In genomic region chr11:88016392-88017020, GRCh38 we compare ENCODE assay signal across 8 cellular contexts.
DNase-seq lines count a peak whose midpoint lies in the region; ATAC-seq and TF ChIP-seq lines count a peak whose summit lies in the region.

No MANE protein-coding gene starts in this region.

- H3K9me3 Mint-ChIP-seq in activated B cell treated with CpG ODN at 0.5 μM for 24 hours = no peaks in the 10 kb centered on the region

- DNase-seq in Ammon's horn (ENCODE audit: low spot score) (peak; percentile 79), NCI-H345 (lab: John Stamatoyannopoulos, UW) (peak; percentile 72), activated B cell treated with CpG ODN at 0.5 μM for 24 hours (no peak), dermis blood vessel endothelial cell (peak; percentile 90), lung microvascular endothelial cell (ENCODE audit: low read depth in 2 of 2) (peak; percentile 88)
- DNase-seq in stimulated activated CD8-positive, alpha-beta memory T cell treated with anti-CD3 and anti-CD28 coated beads, Interleukin-2, amount 100 ng/mL, for 48 hours (ENCODE audit: low read depth in 2 of 2) = peak; percentile 14 to 17

- H3K36me3 Mint-ChIP-seq in activated B cell treated with CpG ODN at 0.5 μM for 24 hours (ENCODE audit: low read depth) = no peaks in the 10 kb centered on the region

- H3K27ac Mint-ChIP-seq in activated B cell treated with CpG ODN at 0.5 μM for 24 hours = no peak overlapping the region

- no peaks in the 10 kb centered on the region for H3K27me3 Mint-ChIP-seq in activated B cell treated with CpG ODN at 0.5 μM for 24 hours

- H3K4me1 Mint-ChIP-seq in activated B cell treated with CpG ODN at 0.5 μM for 24 hours = no peaks in the 10 kb centered on the region

- CTCF ChIA-PET in activated B cell treated with CpG ODN at 0.5 μM for 24 hours (lab: Charles Lee) = interaction anchor here (1.0 to 4.5 kb wide), 10 partner anchors 8 to 543 kb away, joined by 3 to 47 read pairs (median 4); no protein-coding TSS in a partner anchor

- peak; percentile 93 for ATAC-seq in GM18907 (IDR thresholded peaks at IDR 0.05; ENCODE audit: unreplicated experiment)
- peak; percentile 92 for ATAC-seq in HG03280 (IDR thresholded peaks at IDR 0.05; ENCODE audit: unreplicated experiment)
- ATAC-seq in activated B cell treated with CpG ODN at 0.5 μM for 24 hours (ENCODE audit: low read depth) = peak; percentile 37

- no peak overlapping the region for H3K4me3 Mint-ChIP-seq in activated B cell treated with CpG ODN at 0.5 μM for 24 hours

- intact Hi-C loops in activated B cell treated with CpG ODN at 0.5 μM for 24 hours (cut with micrococcal nuclease) = loop anchor here (1.0 kb wide), 2 partner anchors 528 to 536 kb away; no protein-coding TSS in a partner anchor

- peak; percentile 29 for TF ChIP-seq CTCF in activated B cell treated with CpG ODN at 0.5 μM for 24 hours (IDR thresholded peaks at IDR 0.05)

- POLR2A ChIA-PET in activated B cell treated with CpG ODN at 0.5 μM for 24 hours (lab: Charles Lee) = no interaction called here

Comparison
In these comparisons a context has a peak if more than half of its experiments do, and no peak if none do; other contexts are left out.
1. ATAC-seq: peak in every context shown above with its lines; median percentile 93 in GM18907; 92 in HG03280; 37 in activated B cell treated with CpG ODN at 0.5 μM for 24 hours.